Comparison of ENCODE assay signal across 1 cellular context in genomic region chr22:23187871-23188700, GRCh38.
TF ChIP-seq lines count a peak whose summit lies in the region.

No MANE protein-coding gene starts in this region.

TF ChIP-seq in SK-N-SH, 30 proteins besides CTCF, POLR2A, EP300 and RAD21 (continued from another document):
- TF ChIP-seq REST (IDR thresholded peaks at IDR 0.05; ENCODE audit: low read depth, low read length), result no peak
